In the genomic region with DNA sequence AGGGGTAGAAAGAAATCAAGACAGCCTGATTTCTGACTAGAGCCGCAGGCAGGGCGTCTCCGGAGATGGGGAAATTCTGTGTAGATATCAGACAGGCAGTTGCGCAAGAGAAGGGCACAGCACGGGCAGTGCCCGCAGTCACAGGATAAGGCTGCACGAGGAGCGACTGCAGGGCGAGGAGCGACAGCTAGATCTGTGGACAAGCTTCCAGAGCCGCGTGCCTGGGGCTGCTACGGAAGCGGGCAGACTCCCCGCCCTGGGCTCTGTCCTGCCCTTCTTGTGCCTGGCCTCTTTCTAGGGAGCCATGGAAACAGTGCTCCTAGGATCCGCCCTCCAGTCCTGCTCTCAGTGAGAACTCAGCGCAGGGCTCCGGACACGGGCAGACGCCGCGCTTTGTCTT, we compare ENCODE assay signal across 2 cellular contexts.
TF ChIP-seq lines count a peak whose summit lies in the region.

No MANE protein-coding gene starts in this region.

TF ChIP-seq in HepG2, 621 proteins besides CTCF, POLR2A, EP300 and RAD21:
- TF ChIP-seq CEBPB (IDR thresholded peaks at IDR 0.05; ENCODE audit: borderline replicate concordance, low read depth, low read length) = peak; percentile 79; the same call in 1 of the 2 replicates
- no peak for TF ChIP-seq RELA (CRISPR knock-in tag; IDR thresholded peaks at IDR 0.05)
- TF ChIP-seq SAP130 (CRISPR knock-in tag; IDR thresholded peaks at IDR 0.05; ENCODE audit: low read depth) = no peak
- TF ChIP-seq HNRNPL (IDR thresholded peaks at IDR 0.05; ENCODE audit: low read depth, low read length) = 0 out of 2 replicates have a peak, but pooled peaks have one; percentile 22
TF ChIP-seq in HepG2: peak in this region for 2.

TF ChIP-seq in K562, 482 proteins besides CTCF, POLR2A, EP300 and RAD21:
- TF ChIP-seq CEBPB (tag; IDR thresholded peaks at IDR 0.05) = peak; percentile 58
- no peak for TF ChIP-seq NCOA6 (IDR thresholded peaks at IDR 0.05)
- no peak for TF ChIP-seq NCOA1 (IDR thresholded peaks at IDR 0.05; ENCODE audit: low read depth)
- no peak for TF ChIP-seq CEBPG (CRISPR knock-in tag; IDR thresholded peaks at IDR 0.05)
- peak in 1 of 2 experiments; percentile 60; a peak in 2 of 4 replicates for TF ChIP-seq CEBPG (tag; conservative IDR thresholded peaks at IDR 0.05 in 1 of 2, IDR thresholded peaks at IDR 0.05 in 1 of 2)
